In the genomic region with DNA sequence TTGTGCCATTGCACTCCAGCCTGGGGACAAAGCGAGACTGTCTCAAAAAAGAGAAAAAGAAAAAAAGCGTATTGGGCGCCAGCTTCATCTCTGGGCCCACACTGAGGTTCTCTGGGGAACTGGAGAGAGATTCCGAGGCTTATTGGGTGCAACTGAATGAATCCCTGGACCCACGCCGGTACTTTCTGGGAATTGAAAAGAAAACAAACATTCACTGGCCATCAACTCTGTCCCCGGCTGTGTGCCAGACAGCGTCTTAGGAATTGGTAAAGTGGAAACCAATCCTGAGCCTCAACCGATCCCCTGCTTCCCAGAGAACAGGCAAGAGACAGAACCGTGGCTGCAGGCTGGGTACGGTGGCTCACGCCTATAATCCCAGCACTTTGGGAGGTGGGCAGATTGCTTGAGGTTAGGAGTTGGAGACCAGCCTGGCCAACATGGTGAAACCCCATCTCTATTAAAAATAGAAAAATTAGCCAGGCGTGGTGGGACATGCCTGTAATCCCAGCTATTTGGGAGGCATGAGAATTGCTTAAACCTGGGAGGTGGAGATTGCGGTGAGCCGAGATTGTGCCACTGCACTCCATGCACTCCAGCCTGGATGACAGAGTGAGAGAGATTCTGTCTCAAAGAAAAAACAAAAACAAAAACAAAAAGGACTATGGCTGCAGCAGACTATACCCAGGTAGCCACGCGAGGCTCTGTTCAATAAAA, we compare ENCODE assay signal across 16 cellular contexts. TPM values are rescaled to one million over a fixed set of nuclear protein-coding genes. Genes with fewer than 3 reads are reported as not detected.
A peak's percentile ranks its signal among the peaks of the same experiment; 100 is the strongest.
DNase-seq lines count a peak whose midpoint lies in the region; TF ChIP-seq lines count a peak whose summit lies in the region.
"Had no signal": no experiment of that assay in that cellular context is flagged by ENCODE, and none has a peak within 500 bp of the region (broad histone marks: within the 10 kb centered on the region; RNA-seq: fewer than 3 reads in every experiment).

No MANE protein-coding gene starts in this region.

- no peaks in the 10 kb centered on the region for H3K27me3 ChIP-seq in adipocyte (replicated peaks; ENCODE audit: control insufficient read depth, insufficient read depth, low read length)
- H3K27me3 ChIP-seq: body of pancreas had no signal

- H3K27me3 Mint-ChIP-seq in glutamatergic neuron (ENCODE audit: unreplicated experiment) = peaks cover 11% of the 10 kb centered on the region

- peak overlapping the region; percentile 22 for H3K27ac Mint-ChIP-seq in glutamatergic neuron (ENCODE audit: unreplicated experiment)

- H3K4me3 ChIP-seq in adipocyte (ENCODE audit: low read length) = peak overlapping the region; percentile 30
- H3K4me3 ChIP-seq: A549, body of pancreas, GM23248, transverse colon had no signal

- H3K36me3 ChIP-seq in adipocyte (ENCODE audit: control insufficient read depth, insufficient read depth, low read length, severe bottlenecking) = peaks cover 12% of the 10 kb centered on the region
- H3K36me3 ChIP-seq: transverse colon had no signal

- no peak for TF ChIP-seq CTCF in glutamatergic neuron (IDR thresholded peaks at IDR 0.05; ENCODE audit: partially characterized antibody, unreplicated experiment)

- no peaks in the 10 kb centered on the region for H3K9me3 ChIP-seq in adipocyte (ENCODE audit: control insufficient read depth, low read length)
- H3K9me3 ChIP-seq: A549, body of pancreas, transverse colon had no signal

- H3K4me1 ChIP-seq in adipocyte (ENCODE audit: control insufficient read depth, insufficient read depth, low read length) = peaks cover 37% of the 10 kb centered on the region
- H3K4me1 ChIP-seq: A549 had no signal

- peak overlapping the region; percentile 15 for H3K9ac ChIP-seq in adipocyte (ENCODE audit: low read length)
- H3K9ac ChIP-seq: GM23248 had no signal

- peaks cover 10% of the 10 kb centered on the region for H3K9me3 Mint-ChIP-seq in glutamatergic neuron (ENCODE audit: unreplicated experiment)

- DNase-seq in AG08396 (ENCODE audit: low spot score) (peak; percentile 74), adipocyte (ENCODE audit: low read depth) (no peak), glutamatergic neuron (no peak), nucleus accumbens (lab: John Stamatoyannopoulos, UW) (peak in 49 of 56 donors; percentile 5 to 89 (median 53)), NCI-H226 (no peak), HuH-7.5 (ENCODE audit: low spot score) (no peak)
- DNase-seq in activated CD8-positive, alpha-beta memory T cell treated with anti-CD3 and anti-CD28 coated beads, Interleukin-2, amount 50 U/mL, for 48 hours = no peak
- no peak for DNase-seq in stimulated activated CD4-positive, alpha-beta T cell treated with anti-CD3 and anti-CD28 coated beads, Interleukin-2, amount 100 ng/mL, for 24 hours
- DNase-seq: activated CD4-positive, alpha-beta T cell treated with anti-CD3 and anti-CD28 coated beads, Interleukin-2, amount 50 U/mL, for 1 hour; DMS 273 treated with DMSO at 0.1 percent for 48 hours; GM23248; MM.1S; PC-3; transverse colon had no signal

- no peaks in the 10 kb centered on the region for H3K36me3 Mint-ChIP-seq in glutamatergic neuron (ENCODE audit: unreplicated experiment)

- no peak overlapping the region for H3K4me3 Mint-ChIP-seq in glutamatergic neuron (ENCODE audit: unreplicated experiment)

- peaks cover 16% of the 10 kb centered on the region for H3K4me1 Mint-ChIP-seq in glutamatergic neuron (ENCODE audit: low read depth, unreplicated experiment)

RNA-seq across cellular contexts. Expression of gene ANO8, which starts 8.6 kb away (rescaled TPM):
- total RNA-seq in glutamatergic neuron (ENCODE audit: unreplicated experiment) = 98.8 TPM

RNA-seq across cellular contexts. Expression of gene GTPBP3, which starts 11.3 kb away (rescaled TPM):
- total RNA-seq in glutamatergic neuron (ENCODE audit: unreplicated experiment) = 61.2 TPM

RNA-seq across cellular contexts. Expression of gene DDA1, which starts 16.7 kb away (rescaled TPM):
- total RNA-seq in glutamatergic neuron (ENCODE audit: unreplicated experiment) = 81.2 TPM

RNA-seq across cellular contexts. Expression of gene MRPL34, which starts 20.4 kb away (rescaled TPM):
- 80.7 TPM for total RNA-seq in glutamatergic neuron (ENCODE audit: unreplicated experiment)

RNA-seq across cellular contexts. Expression of gene ABHD8, which starts 22.8 kb away (rescaled TPM):
- 14.1 TPM for total RNA-seq in glutamatergic neuron (ENCODE audit: unreplicated experiment)

Comparison
In these comparisons a context has a peak if more than half of its experiments do, and no peak if none do; other contexts are left out.
1. DNase-seq: peak in AG08396 (single experiment) and nucleus accumbens (49 of 56); none in adipocyte (single experiment), glutamatergic neuron (single experiment), activated CD8-positive, alpha-beta memory T cell treated with anti-CD3 and anti-CD28 coated beads, Interleukin-2, amount 50 U/mL, for 48 hours (single experiment), NCI-H226 (single experiment), HuH-7.5 (single experiment) and stimulated activated CD4-positive, alpha-beta T cell treated with anti-CD3 and anti-CD28 coated beads, Interleukin-2, amount 100 ng/mL, for 24 hours (0 of 2).